ENCODE assay signal across 9 cellular contexts in genomic region chr12:62436164-62436503, GRCh38. TPM values are rescaled to one million over a fixed set of nuclear protein-coding genes. Genes with fewer than 3 reads are reported as not detected.
A peak's percentile ranks its signal among the peaks of the same experiment; 100 is the strongest.
DNase-seq lines count a peak whose midpoint lies in the region; ATAC-seq and TF ChIP-seq lines count a peak whose summit lies in the region.
"Had no signal": no experiment of that assay in that cellular context is flagged by ENCODE, and none has a peak within 500 bp of the region (broad histone marks: within the 10 kb centered on the region; RNA-seq: fewer than 3 reads in every experiment).

No MANE protein-coding gene starts in this region.

- peak overlapping the region; percentile 98 for H2AFZ ChIP-seq in PC-3 (ENCODE audit: low read length)

- peaks cover 32 to 36% of the 10 kb centered on the region in 2 donors for H3K27me3 Mint-ChIP-seq in natural killer cell treated with Interleukin-12 subunit alpha and Interleukin-12 subunit beta and Interleukin-15 and Interleukin-18, amount 100 ng/mL, for 72 hours
- H3K27me3 Mint-ChIP-seq in natural killer cell (ENCODE audit: low read depth in 2 of 2) = peaks cover 32 to 62% of the 10 kb centered on the region in 2 donors

- POLR2A ChIA-PET in PC-3 (lab: Charles Lee; ENCODE audit: unreplicated experiment) = no interaction called here

- H3K9ac ChIP-seq in PC-3 (ENCODE audit: low read length) (no peak overlapping the region), iPS-20b (ENCODE audit: low read depth, low read length) (no peak overlapping the region)

- H3K4me2 ChIP-seq in PC-3 (ENCODE audit: low read length) = peak overlapping the region; percentile 93

- no peak for TF ChIP-seq CTCF in natural killer cell (IDR thresholded peaks at IDR 0.05)
- TF ChIP-seq CTCF in PC-3 (conservative IDR thresholded peaks at IDR 0.05; ENCODE audit: low read depth, low read length) = no peak
- TF ChIP-seq CTCF in upper lobe of right lung (IDR thresholded peaks at IDR 0.05) = no peak

- CTCF ChIA-PET in PC-3 (lab: Charles Lee) = interaction anchor here (0.6 kb wide), 2 partner anchors 87 to 110 kb away, joined by 3 read pairs; no protein-coding TSS in a partner anchor

- no peaks in the 10 kb centered on the region for H3K9me3 Mint-ChIP-seq in natural killer cell treated with Interleukin-12 subunit alpha and Interleukin-12 subunit beta and Interleukin-15 and Interleukin-18, amount 100 ng/mL, for 72 hours
- no peaks in the 10 kb centered on the region for H3K9me3 Mint-ChIP-seq in natural killer cell

- intact Hi-C loops in natural killer cell (cut with micrococcal nuclease) = loop anchor here (10.0 kb wide), 1 partner anchor 149 kb away; no protein-coding TSS in a partner anchor
- intact Hi-C loops in PC-3 (cut with micrococcal nuclease) = loop anchor here (5.0 to 10.0 kb wide), 3 partner anchors 91 to 499 kb away; partner anchors contain the start of gene PPM1H
- intact Hi-C loops in upper lobe of right lung (cut with DNase I) = no loop called here

- no peaks in the 10 kb centered on the region for H3K79me2 ChIP-seq in PC-3 (ENCODE audit: low read length)

- H3K9me2 ChIP-seq in PC-3 (replicated peaks; ENCODE audit: low read length) = no peaks in the 10 kb centered on the region

- H3K4me1 Mint-ChIP-seq in natural killer cell treated with Interleukin-12 subunit alpha and Interleukin-12 subunit beta and Interleukin-15 and Interleukin-18, amount 100 ng/mL, for 72 hours (ENCODE audit: low read depth in 2 of 2) = peaks cover 12 to 14% of the 10 kb centered on the region in 2 donors
- peaks cover 15 to 20% of the 10 kb centered on the region in 2 donors for H3K4me1 Mint-ChIP-seq in natural killer cell

- no peaks in the 10 kb centered on the region for H3K36me3 ChIP-seq in PC-3 (ENCODE audit: low read depth, low read length)
- no peaks in the 10 kb centered on the region for H3K36me3 ChIP-seq in iPS-20b (ENCODE audit: insufficient read depth, low read depth, low read length)
- H3K36me3 ChIP-seq in MG63 = no peaks in the 10 kb centered on the region
- no peaks in the 10 kb centered on the region for H3K36me3 ChIP-seq in upper lobe of right lung
- H3K36me3 ChIP-seq: lower lobe of right lung had no signal

- no peak overlapping the region for H3K27ac Mint-ChIP-seq in natural killer cell treated with Interleukin-12 subunit alpha and Interleukin-12 subunit beta and Interleukin-15 and Interleukin-18, amount 100 ng/mL, for 72 hours
- H3K27ac Mint-ChIP-seq in natural killer cell = no peak overlapping the region

- ATAC-seq in natural killer cell treated with Interleukin-12 subunit alpha and Interleukin-12 subunit beta and Interleukin-15 and Interleukin-18, amount 100 ng/mL, for 72 hours = peak; percentile 17 to 44
- ATAC-seq in natural killer cell (no peak), PC-3 (no peak), HG02970 (IDR thresholded peaks at IDR 0.05; ENCODE audit: low FRiP score, unreplicated experiment) (no peak), upper lobe of right lung (no peak)

- H3K27me3 ChIP-seq in PC-3 (ENCODE audit: low read length) (0 out of 2 replicates have a peak, but pooled peaks cover 5% of the 10 kb centered on the region), iPS-20b (ENCODE audit: insufficient read depth, low read length) (peaks cover 54% of the 10 kb centered on the region), MG63 (peaks cover 6% of the 10 kb centered on the region), upper lobe of right lung (peaks cover 21% of the 10 kb centered on the region)

- no TSS peak for BruUV-seq in PC-3 (replicated peaks; lab: Mats Ljungman, UMichigan)

- H3K4me1 ChIP-seq in PC-3 (ENCODE audit: insufficient read depth, low read length) (no peaks in the 10 kb centered on the region), iPS-20b (ENCODE audit: insufficient read depth, low read length) (no peaks in the 10 kb centered on the region), upper lobe of right lung (peaks cover 14% of the 10 kb centered on the region)

- no peak for DNase-seq in natural killer cell treated with Interleukin-12 subunit alpha and Interleukin-12 subunit beta and Interleukin-15 and Interleukin-18, amount 100 ng/mL, for 72 hours (ENCODE audit: low spot score)
- DNase-seq in natural killer cell = no peak
- DNase-seq in PC-3 = no peak
- no peak for DNase-seq in NCI-H1048 (lab: John Stamatoyannopoulos, UW)
- DNase-seq in MG63 = no peak
- no peak for DNase-seq in upper lobe of right lung

- H3K9me3 ChIP-seq in PC-3 (ENCODE audit: low read length) (no peaks in the 10 kb centered on the region), iPS-20b (ENCODE audit: insufficient read depth, low read depth, low read length) (peaks cover 3% of the 10 kb centered on the region; the same call in 1 of the 2 replicates), MG63 (peaks cover 8% of the 10 kb centered on the region), upper lobe of right lung (no peaks in the 10 kb centered on the region)

- H3K4me3 ChIP-seq in PC-3 (ENCODE audit: low read length) (peak overlapping the region; percentile 70), iPS-20b (ENCODE audit: low read length) (peak overlapping the region; percentile 81), MG63 (no peak overlapping the region), upper lobe of right lung (no peak overlapping the region)

- no peaks in the 10 kb centered on the region for H4K20me1 ChIP-seq in PC-3 (ENCODE audit: low read length)

- H3K4me3 Mint-ChIP-seq in natural killer cell treated with Interleukin-12 subunit alpha and Interleukin-12 subunit beta and Interleukin-15 and Interleukin-18, amount 100 ng/mL, for 72 hours = peak overlapping the region; percentile 11
- H3K4me3 Mint-ChIP-seq in natural killer cell = no peak overlapping the region

- H3F3A ChIP-seq in PC-3 (ENCODE audit: low read length, unreplicated experiment) = no peaks in the 10 kb centered on the region

- H3K27ac ChIP-seq in PC-3 (ENCODE audit: low read length) (no peak overlapping the region), iPS-20b (ENCODE audit: low read length) (no peak overlapping the region), upper lobe of right lung (no peak overlapping the region)
- H3K27ac ChIP-seq: lower lobe of right lung had no signal

- peaks cover 2% of the 10 kb centered on the region for H3K36me3 Mint-ChIP-seq in natural killer cell treated with Interleukin-12 subunit alpha and Interleukin-12 subunit beta and Interleukin-15 and Interleukin-18, amount 100 ng/mL, for 72 hours
- no peaks in the 10 kb centered on the region for H3K36me3 Mint-ChIP-seq in natural killer cell

RNA-seq across cellular contexts. Expression of gene MON2, which starts 30.5 kb away (rescaled TPM):
- total RNA-seq in natural killer cell treated with Interleukin-12 subunit alpha and Interleukin-12 subunit beta and Interleukin-15 and Interleukin-18, amount 100 ng/mL, for 72 hours = 10 to 100 TPM; 80.1 to 89.9 TPM
- total RNA-seq in natural killer cell (100 to 1,000 TPM in 1 of 3 donors, 10 to 100 TPM in 2; 80.0 to 100 (median 86.7) TPM), PC-3 (2014; rRNA removed) (19.1 and 32.0 TPM in 2 replicates), upper lobe of right lung (58.2 TPM)
- 17.5 and 17.7 TPM in 2 replicates for total RNA-seq in MG63 (2014; rRNA removed; shearing (Covaris generic); ENCODE audit: low replicate concordance)

Comparison
In these comparisons a context has a peak if more than half of its experiments do, and no peak if none do; other contexts are left out.
1. ATAC-seq: peak in natural killer cell treated with Interleukin-12 subunit alpha and Interleukin-12 subunit beta and Interleukin-15 and Interleukin-18, amount 100 ng/mL, for 72 hours (2 of 2); none in natural killer cell (0 of 3), PC-3 (single experiment), HG02970 (single experiment) and upper lobe of right lung (single experiment).
2. H3K4me3 ChIP-seq: peak in PC-3 (single experiment) and iPS-20b (single experiment); none in MG63 (single experiment) and upper lobe of right lung (single experiment).